ENCODE assay signal across 8 cellular contexts in the genomic region with DNA sequence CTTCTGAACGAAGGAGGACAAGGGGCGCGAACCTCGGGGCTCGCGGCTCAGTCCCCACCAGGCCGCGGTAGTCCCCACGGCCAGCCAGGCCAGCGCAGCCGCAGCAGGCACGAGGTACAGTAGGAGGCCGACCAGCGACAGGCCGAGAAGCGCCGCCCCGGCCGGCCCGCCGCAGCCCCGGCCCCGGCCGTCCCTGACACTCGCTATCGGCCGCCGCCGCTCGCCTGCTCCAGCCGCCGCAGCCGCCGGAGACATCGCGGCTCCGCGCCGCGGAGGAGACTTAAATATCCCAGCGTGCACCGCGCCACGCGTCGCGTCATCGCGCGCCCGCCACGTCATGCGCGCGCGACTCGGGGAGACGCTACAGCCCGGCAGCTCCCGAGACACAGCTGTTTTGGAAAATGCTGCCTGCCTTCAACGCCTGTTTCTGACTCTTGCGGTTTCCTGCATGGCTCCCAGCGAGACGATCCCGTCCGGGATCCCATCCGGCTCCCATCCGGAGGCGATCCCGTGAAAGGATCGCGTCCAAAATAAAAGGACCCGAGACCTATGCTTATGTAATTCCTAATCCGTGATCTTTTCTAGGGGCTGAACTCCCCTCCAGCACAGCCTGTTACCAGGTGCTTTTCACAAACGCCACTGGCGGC. TPM values are rescaled to one million over a fixed set of nuclear protein-coding genes. Genes with fewer than 3 reads are reported as not detected.
DNase-seq lines count a peak whose midpoint lies in the region; ATAC-seq and TF ChIP-seq lines count a peak whose summit lies in the region.
"Not testable (repeated sequence)": the region's sequence is repeated elsewhere in the genome, so short reads cannot be mapped to it uniquely, and the experiment has no call there.

No MANE protein-coding gene starts in this region.

- intact Hi-C loops in right lobe of liver (cut with DNase I); spleen (cut with DNase I; ENCODE audit: low total_unique reads): not testable (repeated sequence)

- peak overlapping the region; percentile 90 for H3K4me3 Mint-ChIP-seq in activated T-cell treated with anti-CD3 and anti-CD28 coated beads, Interleukin-2, amount 50 U/mL, for 4 hours
- H3K4me3 Mint-ChIP-seq in endothelial cell (ENCODE audit: unreplicated experiment), result peak overlapping the region; percentile 92

- peak; percentile 72 for DNase-seq in DMS 273 (lab: John Stamatoyannopoulos, UW; ENCODE audit: unreplicated experiment)
- not testable (repeated sequence) for DNase-seq in activated T-cell treated with anti-CD3 and anti-CD28 coated beads, Interleukin-2, amount 50 U/mL, for 4 hours; right lobe of liver
- DNase-seq in endothelial cell (ENCODE audit: low spot score), result peak; percentile 30
- DNase-seq in spleen, result peak; percentile 84

- H3K9me3 ChIP-seq in OCI-LY1 (ENCODE audit: low read length); right lobe of liver; spleen: not testable (repeated sequence)

- H3K36me3 ChIP-seq in OCI-LY1 (ENCODE audit: insufficient read depth, low read length) (peaks cover 38% of the 10 kb centered on the region), right lobe of liver (peaks cover 8 to 31% (median 13%) of the 10 kb centered on the region in 4 donors), spleen (peaks cover 3 to 37% (median 31%) of the 10 kb centered on the region in 6 donors)

- peaks cover 15% of the 10 kb centered on the region for H3K4me1 Mint-ChIP-seq in activated T-cell treated with anti-CD3 and anti-CD28 coated beads, Interleukin-2, amount 50 U/mL, for 4 hours (ENCODE audit: low read depth)
- not testable (repeated sequence) for H3K4me1 Mint-ChIP-seq in endothelial cell (ENCODE audit: unreplicated experiment)

- TF ChIP-seq POLR2A in right lobe of liver (IDR thresholded peaks at IDR 0.05), result peak; percentile 63
- peak in 1 of 3 donors; percentile 65 for TF ChIP-seq POLR2A in spleen (IDR thresholded peaks at IDR 0.05)

- H3K27me3 ChIP-seq in OCI-LY1 (ENCODE audit: insufficient read depth, low read length); right lobe of liver; spleen (replicated peaks in 1 of 7): not testable (repeated sequence)

- not testable (repeated sequence) for H3K9me3 Mint-ChIP-seq in activated T-cell treated with anti-CD3 and anti-CD28 coated beads, Interleukin-2, amount 50 U/mL, for 4 hours; endothelial cell (ENCODE audit: unreplicated experiment)

- 0% methylated on average over 2 of the region's 76 CpGs for WGBS in right lobe of liver (ENCODE audit: insufficient coverage, low coverage, low lambda C conversion rate, missing lambda C conversion rate)
- 0 to 1% (median 0%) methylated on average over 20 to 46 of the region's 76 CpGs; no CpG with 5 or more reads in 1 of the 5 donors for WGBS in spleen, 5 donors

- H3K9me2 ChIP-seq in OCI-LY1 (ENCODE audit: low read depth, low read length), result not testable (repeated sequence)

- H3K27ac Mint-ChIP-seq in endothelial cell (ENCODE audit: unreplicated experiment), result peak overlapping the region; percentile 92

- H3F3A ChIP-seq in OCI-LY1 (ENCODE audit: insufficient read depth, low read length), result not testable (repeated sequence)

- peak overlapping the region; percentile 78 for H3K4me3 ChIP-seq in OCI-LY1 (ENCODE audit: low read depth, low read length, poor library complexity, severe bottlenecking)
- H3K4me3 ChIP-seq in right lobe of liver, result peak overlapping the region; percentile 48 to 66 (median 61)
- peak overlapping the region; percentile 47 to 71 (median 54) for H3K4me3 ChIP-seq in spleen

- TF ChIP-seq CTCF in OCI-LY1 (IDR thresholded peaks at IDR 0.05; ENCODE audit: low read length); endothelial cell (IDR thresholded peaks at IDR 0.05; ENCODE audit: unreplicated experiment); right lobe of liver (IDR thresholded peaks at IDR 0.05); spleen (IDR thresholded peaks at IDR 0.05 in 8 of 11, conservative IDR thresholded peaks at IDR 0.05 in 3 of 11): not testable (repeated sequence)

- not testable (repeated sequence) for H4K20me1 ChIP-seq in OCI-LY1 (ENCODE audit: insufficient read depth, low read length)

- peak overlapping the region; percentile 78 for H3K9ac ChIP-seq in OCI-LY1 (ENCODE audit: low read length)

- H3K4me2 ChIP-seq in OCI-LY1 (ENCODE audit: low read length), result peak overlapping the region; percentile 67

- not testable (repeated sequence) for H2AFZ ChIP-seq in OCI-LY1 (ENCODE audit: low read length)

- not testable (repeated sequence) for H3K27ac ChIP-seq in OCI-LY1 (ENCODE audit: low read depth, low read length, poor library complexity, severe bottlenecking)
- H3K27ac ChIP-seq in right lobe of liver (peak overlapping the region; percentile 43 to 84 (median 72)), spleen (peak overlapping the region; percentile 51 to 91 (median 83))

- ATAC-seq in GM21360 (IDR thresholded peaks at IDR 0.05; ENCODE audit: unreplicated experiment), result peak; percentile 73
- ATAC-seq in HG03159 (IDR thresholded peaks at IDR 0.05; ENCODE audit: unreplicated experiment), result peak; percentile 69
- ATAC-seq in activated T-cell treated with anti-CD3 and anti-CD28 coated beads, Interleukin-2, amount 50 U/mL, for 4 hours, result peak; percentile 89 to 96
- ATAC-seq in right lobe of liver, result peak; percentile 96 to 98 (median 97)

- not testable (repeated sequence) for H3K79me2 ChIP-seq in OCI-LY1 (ENCODE audit: insufficient read depth, low read length)

- H3K36me3 Mint-ChIP-seq in activated T-cell treated with anti-CD3 and anti-CD28 coated beads, Interleukin-2, amount 50 U/mL, for 4 hours (ENCODE audit: insufficient read depth), result peaks cover 18% of the 10 kb centered on the region
- peaks cover 18% of the 10 kb centered on the region for H3K36me3 Mint-ChIP-seq in endothelial cell (ENCODE audit: low read depth, unreplicated experiment)

- H3K27me3 Mint-ChIP-seq in activated T-cell treated with anti-CD3 and anti-CD28 coated beads, Interleukin-2, amount 50 U/mL, for 4 hours (ENCODE audit: low read depth); endothelial cell (ENCODE audit: unreplicated experiment): not testable (repeated sequence)

- H3K4me1 ChIP-seq in OCI-LY1 (ENCODE audit: insufficient read depth, low read length, severe bottlenecking); right lobe of liver: not testable (repeated sequence)
- peaks cover 0 to 44% (median 6%) of the 10 kb centered on the region in 6 donors for H3K4me1 ChIP-seq in spleen

RNA-seq across cellular contexts. Expression of a gene that starts 43.5 kb away (rescaled TPM):
- 10 to 100 TPM; 74.7 to 78.2 (median 75.3) TPM for total RNA-seq in activated T-cell treated with anti-CD3 and anti-CD28 coated beads, Interleukin-2, amount 50 U/mL, for 4 hours
- 66.4 TPM for total RNA-seq in endothelial cell (ENCODE audit: unreplicated experiment)
- 10 to 100 TPM; 12.2 to 21.0 (median 17.0) TPM for total RNA-seq in right lobe of liver
- total RNA-seq in spleen, result 10 to 100 TPM; 33.6 to 67.4 (median 57.1) TPM
- 10 to 100 TPM in 1 of 3 donors, 1 to 10 TPM in 2; 9.1 to 16.1 (median 9.2) TPM for polyA plus RNA-seq in spleen

RNA-seq across cellular contexts. Expression of a gene that starts 47.2 kb away (rescaled TPM):
- total RNA-seq in activated T-cell treated with anti-CD3 and anti-CD28 coated beads, Interleukin-2, amount 50 U/mL, for 4 hours, result 1 to 10 TPM; 3.0 to 4.7 (median 4.7) TPM
- total RNA-seq in endothelial cell (ENCODE audit: unreplicated experiment) (7.4 TPM), right lobe of liver (1 to 10 TPM in 4 of 6 experiments, under 1 TPM in 2; 0.31 to 4.7 (median 2.6) TPM), spleen (1 to 10 TPM; 2.4 to 7.7 (median 6.0) TPM)
- 1 to 10 TPM; 2.8 to 3.8 (median 3.0) TPM for polyA plus RNA-seq in spleen

RNA-seq across cellular contexts. Expression of a gene that starts 49.5 kb away (rescaled TPM):
- not detected for total RNA-seq in activated T-cell treated with anti-CD3 and anti-CD28 coated beads, Interleukin-2, amount 50 U/mL, for 4 hours
- not detected for total RNA-seq in endothelial cell (ENCODE audit: unreplicated experiment)
- not detected for total RNA-seq in right lobe of liver
- under 1 TPM in 2 of 7 donors, not detected in 5; 0.14 to 0.26 TPM for total RNA-seq in spleen
- polyA plus RNA-seq in spleen, result under 1 TPM in 1 of 3 donors, not detected in 2; 0.03 TPM
